ENCODE assay signal across 1 cellular context in the genomic region with DNA sequence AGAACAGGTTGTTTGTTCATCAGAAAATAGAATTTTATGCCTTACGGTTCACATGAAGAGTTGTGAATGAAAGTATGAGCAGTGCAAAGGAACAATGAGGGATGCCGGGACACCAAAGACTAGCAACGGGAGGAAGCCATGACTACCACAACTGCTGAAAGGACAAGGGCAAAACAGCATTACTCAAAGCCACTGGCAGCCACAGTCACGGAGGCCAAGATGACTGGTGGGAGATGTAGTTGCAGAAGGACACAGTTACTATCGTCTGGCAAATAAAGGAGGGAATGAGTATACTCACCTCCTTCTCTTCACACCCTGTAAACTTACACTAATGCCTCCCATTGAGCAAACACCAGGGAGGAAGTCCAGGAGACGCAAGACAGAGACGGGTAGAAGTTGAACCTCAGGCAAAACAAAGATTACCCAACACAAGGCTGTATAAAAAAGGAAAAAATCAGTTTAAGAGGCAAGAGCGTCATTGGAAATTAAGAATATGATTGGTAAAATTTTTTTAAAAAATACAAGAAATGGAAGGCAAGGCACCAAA.
TF ChIP-seq lines count a peak whose summit lies in the region.

No MANE protein-coding gene starts in this region.

TF ChIP-seq in H1, 55 proteins besides CTCF, POLR2A, EP300 and RAD21:
- no peak for TF ChIP-seq SP2 (IDR thresholded peaks at IDR 0.05; ENCODE audit: low read length)
- no peak for TF ChIP-seq CBX8 (IDR thresholded peaks at IDR 0.05; ENCODE audit: borderline replicate concordance, low read depth, low read length)
- no peak for TF ChIP-seq TBP (IDR thresholded peaks at IDR 0.05; ENCODE audit: low read depth, low read length)
- no peak for TF ChIP-seq JUN (IDR thresholded peaks at IDR 0.05; ENCODE audit: low read depth, low read length)
- TF ChIP-seq BACH1 (IDR thresholded peaks at IDR 0.05; ENCODE audit: low read length) = no peak
- TF ChIP-seq HDAC6 (IDR thresholded peaks at IDR 0.05; ENCODE audit: low read depth, low read length) = no peak
- TF ChIP-seq PHF8 (conservative IDR thresholded peaks at IDR 0.05; ENCODE audit: low read depth, low read length) = no peak
- TF ChIP-seq KDM1A (IDR thresholded peaks at IDR 0.05; ENCODE audit: borderline replicate concordance, low read length) = no peak
- no peak for TF ChIP-seq RNF2 (IDR thresholded peaks at IDR 0.05; ENCODE audit: borderline replicate concordance, low read depth, low read length, missing control alignments, poor library complexity, severe bottlenecking)
TF ChIP-seq in H1: peak in this region for 0.
